16 cellular contexts compared by ENCODE assay signal in genomic region chr14:51302319-51303030, GRCh38.
DNase-seq lines count a peak whose midpoint lies in the region; TF ChIP-seq lines count a peak whose summit lies in the region.
"Had no signal": no experiment of that assay in that cellular context is flagged by ENCODE, and none has a peak within 500 bp of the region (broad histone marks: within the 10 kb centered on the region; RNA-seq: fewer than 3 reads in every experiment).

No MANE protein-coding gene starts in this region.

- no peaks in the 10 kb centered on the region for H3K27me3 ChIP-seq in endodermal cell (ENCODE audit: control insufficient read depth, insufficient read depth, low read length, poor library complexity, severe bottlenecking)

- H3K9ac ChIP-seq in endodermal cell (ENCODE audit: extremely low read depth, low read length, poor library complexity, severe bottlenecking), result no peak overlapping the region

- no peaks in the 10 kb centered on the region for H3K4me1 ChIP-seq in endodermal cell (ENCODE audit: control insufficient read depth, insufficient read depth, low read length)

- no peak overlapping the region for H3K27ac ChIP-seq in endodermal cell (ENCODE audit: low read depth, low read length)
- H3K27ac ChIP-seq: lower lobe of right lung, SK-N-MC had no signal

- peaks cover 0 to 2% (median 1%) of the 10 kb centered on the region in 3 donors for H3K27me3 Mint-ChIP-seq in CD14-positive monocyte (ENCODE audit: low read depth in 3 of 3)
- no peaks in the 10 kb centered on the region for H3K27me3 Mint-ChIP-seq in endodermal cell (ENCODE audit: insufficient read depth)
- H3K27me3 Mint-ChIP-seq: stimulated activated memory B cell treated with anti-CD40 and anti-IgM and Interleukin-4, amounts not matched to agents 10 μg/mL and 1 μg/mL and 100 μg/mL, for 72 hours had no signal

- H3K4me1 Mint-ChIP-seq in CD14-positive monocyte (peaks cover 4% of the 10 kb centered on the region), endodermal cell (no peaks in the 10 kb centered on the region)
- H3K4me1 Mint-ChIP-seq: stimulated activated memory B cell treated with anti-CD40 and anti-IgM and Interleukin-4, amounts not matched to agents 10 μg/mL and 1 μg/mL and 100 μg/mL, for 72 hours had no signal

- TF ChIP-seq CTCF in CD14-positive monocyte (IDR thresholded peaks at IDR 0.05) (no peak), endodermal cell (conservative IDR thresholded peaks at IDR 0.05) (no peak)

- intact Hi-C loops in CD14-positive monocyte (cut with micrococcal nuclease), result no loop called here

- no peaks in the 10 kb centered on the region for H3K36me3 ChIP-seq in endodermal cell (ENCODE audit: control insufficient read depth, insufficient read depth, low read length)
- H3K36me3 ChIP-seq: lower lobe of right lung had no signal

- peaks cover 0 to 3% (median 0%) of the 10 kb centered on the region in 7 donors for H3K9me3 Mint-ChIP-seq in CD14-positive monocyte
- H3K9me3 Mint-ChIP-seq in endodermal cell, result no peaks in the 10 kb centered on the region
- H3K9me3 Mint-ChIP-seq: stimulated activated memory B cell treated with anti-CD40 and anti-IgM and Interleukin-4, amounts not matched to agents 10 μg/mL and 1 μg/mL and 100 μg/mL, for 72 hours had no signal

- no peaks in the 10 kb centered on the region for H3K36me3 Mint-ChIP-seq in CD14-positive monocyte
- no peaks in the 10 kb centered on the region for H3K36me3 Mint-ChIP-seq in endodermal cell (ENCODE audit: low read depth)
- H3K36me3 Mint-ChIP-seq: stimulated activated memory B cell treated with anti-CD40 and anti-IgM and Interleukin-4, amounts not matched to agents 10 μg/mL and 1 μg/mL and 100 μg/mL, for 72 hours had no signal

- H3K4me3 Mint-ChIP-seq in CD14-positive monocyte, result no peak overlapping the region
- H3K4me3 Mint-ChIP-seq in endodermal cell, result no peak overlapping the region
- H3K4me3 Mint-ChIP-seq: stimulated activated memory B cell treated with anti-CD40 and anti-IgM and Interleukin-4, amounts not matched to agents 10 μg/mL and 1 μg/mL and 100 μg/mL, for 72 hours had no signal

- no peaks in the 10 kb centered on the region for H3K9me3 ChIP-seq in endodermal cell (ENCODE audit: control insufficient read depth, low read length)
- H3K9me3 ChIP-seq: lower lobe of right lung had no signal

- 83 to 100% methylated on average over 1 to 3 of the region's 3 CpGs for WGBS in endodermal cell (ENCODE audit: insufficient coverage in 1 of 2, insufficient read length in 1 of 2), 2 experiments

- H3K4me3 ChIP-seq in endodermal cell (ENCODE audit: low read length), result no peak overlapping the region
- H3K4me3 ChIP-seq: lower lobe of right lung, SK-N-MC had no signal

- DNase-seq in DMS79 treated with DMSO at 0.1 percent for 48 hours (lab: John Stamatoyannopoulos, UW), result peak; percentile 82
- DNase-seq in NCI-H1092 treated with DMSO at 0.1 percent for 48 hours (lab: John Stamatoyannopoulos, UW), result peak; percentile 30
- DNase-seq in RPMI8226, result peak; percentile 80
- DNase-seq in glomerular visceral epithelial cell (ENCODE audit: extremely low spot score), result peak; percentile 45
- DNase-seq in CD14-positive monocyte (ENCODE audit: low spot score), result no peak
- no peak for DNase-seq in endodermal cell
- DNase-seq in stimulated activated CD4-positive, alpha-beta T cell treated with anti-CD3 and anti-CD28 coated beads, Interleukin-2, amount 100 ng/mL, for 24 hours, result no peak
- no peak for DNase-seq in activated T-cell treated with anti-CD3 and anti-CD28 coated beads for 4 hours
- DNase-seq: activated CD4-positive, alpha-beta T cell treated with anti-CD3 and anti-CD28 coated beads, Interleukin-2, amount 50 U/mL, for 4 hours; activated naive CD4-positive, alpha-beta T cell; cortex of kidney; head of caudate nucleus; lower lobe of right lung; NCI-H1436 treated with DMSO at 0.1 percent for 48 hours had no signal

- H3K27ac Mint-ChIP-seq in CD14-positive monocyte, result no peak overlapping the region
- H3K27ac Mint-ChIP-seq in endodermal cell, result no peak overlapping the region
- H3K27ac Mint-ChIP-seq: stimulated activated memory B cell treated with anti-CD40 and anti-IgM and Interleukin-4, amounts not matched to agents 10 μg/mL and 1 μg/mL and 100 μg/mL, for 72 hours had no signal

Comparison
In these comparisons a context has a peak if more than half of its experiments do, and no peak if none do; other contexts are left out.
1. DNase-seq: peak in DMS79 treated with DMSO at 0.1 percent for 48 hours (single experiment), NCI-H1092 treated with DMSO at 0.1 percent for 48 hours (single experiment), RPMI8226 (single experiment) and glomerular visceral epithelial cell (single experiment); none in CD14-positive monocyte (single experiment), endodermal cell (single experiment), stimulated activated CD4-positive, alpha-beta T cell treated with anti-CD3 and anti-CD28 coated beads, Interleukin-2, amount 100 ng/mL, for 24 hours (0 of 2) and activated T-cell treated with anti-CD3 and anti-CD28 coated beads for 4 hours (single experiment).